In the genomic region with DNA sequence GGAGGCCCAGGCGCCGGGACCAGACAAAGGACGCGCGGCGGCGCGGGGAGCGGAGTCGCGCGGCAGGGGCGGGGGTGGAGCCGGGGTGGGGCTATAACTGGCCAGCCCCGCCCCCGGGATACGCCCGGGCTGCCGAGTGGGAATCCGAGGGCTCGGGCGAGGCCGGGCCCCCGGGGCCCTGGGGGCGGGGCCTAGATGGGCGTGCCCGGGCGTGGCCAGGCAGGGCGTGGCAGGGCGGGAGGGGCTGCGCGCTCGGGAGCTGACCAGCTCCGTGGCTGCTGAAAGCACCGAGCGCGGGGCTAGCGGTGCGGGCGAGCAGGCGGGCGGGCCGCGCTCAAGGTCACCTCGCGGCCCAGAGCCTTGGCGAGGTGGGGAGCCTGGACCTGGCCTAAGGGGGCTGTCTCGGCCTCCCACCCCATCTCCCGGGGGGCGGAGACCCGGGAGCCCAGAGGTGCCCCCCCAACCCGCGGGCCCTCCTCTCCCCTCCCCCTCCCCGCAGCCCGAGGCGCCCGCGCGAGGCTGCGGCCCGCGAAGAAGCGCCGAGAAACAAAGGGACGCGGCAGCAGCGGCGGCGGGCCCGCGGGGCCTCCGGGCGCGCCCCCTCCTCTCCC, we compare ENCODE assay signal across 10 cellular contexts. TPM values are rescaled to one million over a fixed set of nuclear protein-coding genes. Genes with fewer than 3 reads are reported as not detected.
DNase-seq lines count a peak whose midpoint lies in the region; ATAC-seq and TF ChIP-seq lines count a peak whose summit lies in the region.
"Had no signal": no experiment of that assay in that cellular context is flagged by ENCODE, and none has a peak within 500 bp of the region (broad histone marks: within the 10 kb centered on the region; RNA-seq: fewer than 3 reads in every experiment).

No MANE protein-coding gene starts in this region.

- H3K27me3 Mint-ChIP-seq in activated CD4-positive, alpha-beta T cell treated with anti-CD3 and anti-CD28 coated beads for 36 hours: peaks cover 20% of the 10 kb centered on the region
- peaks cover 56% of the 10 kb centered on the region for H3K27me3 Mint-ChIP-seq in progenitor cell of endocrine pancreas

- peak; percentile 72 for DNase-seq in activated CD4-positive, alpha-beta T cell treated with anti-CD3 and anti-CD28 coated beads for 36 hours
- DNase-seq in activated CD4-positive, alpha-beta T cell treated with anti-CD3 and anti-CD28 coated beads, Interleukin-2, amount 50 U/mL, for 4 hours: no peak
- DNase-seq in NOMO-1 (lab: John Stamatoyannopoulos, UW; ENCODE audit: unreplicated experiment in 2 of 2) (peak; percentile 11 to 48), erythroblast (lab: John Stamatoyannopoulos, UW) (peak; percentile 59 to 65), progenitor cell of endocrine pancreas (ENCODE audit: low spot score, unreplicated experiment) (peak; percentile 40), GF-D8 (lab: John Stamatoyannopoulos, UW) (no peak), vagina (ENCODE audit: extremely low spot score in 2 of 2) (no peak)

- CTCF ChIA-PET in activated CD4-positive, alpha-beta T cell treated with anti-CD3 and anti-CD28 coated beads for 36 hours (lab: Charles Lee): no interaction called here

- H3K9me3 ChIP-seq in vagina: no peaks in the 10 kb centered on the region
- H3K9me3 ChIP-seq: BLaER1 treated with 17β-estradiol and CSF1 and Interleukin-3, amounts not matched to agents 10 nM and 100 nM had no signal

- POLR2A ChIA-PET in activated CD4-positive, alpha-beta T cell treated with anti-CD3 and anti-CD28 coated beads for 36 hours (lab: Charles Lee): no interaction called here

- H3K4me3 Mint-ChIP-seq in activated CD4-positive, alpha-beta T cell treated with anti-CD3 and anti-CD28 coated beads for 36 hours: no peak overlapping the region
- no peak overlapping the region for H3K4me3 Mint-ChIP-seq in progenitor cell of endocrine pancreas (ENCODE audit: low read depth)

- H3K4me1 ChIP-seq in vagina: peaks cover 37% of the 10 kb centered on the region

- no peaks in the 10 kb centered on the region for H3K27me3 ChIP-seq in vagina

- ATAC-seq in activated CD4-positive, alpha-beta T cell treated with anti-CD3 and anti-CD28 coated beads for 36 hours: no peak
- ATAC-seq in GM18502 (IDR thresholded peaks at IDR 0.05; ENCODE audit: poor library complexity, unreplicated experiment): no peak

- peaks cover 0 to 7% of the 10 kb centered on the region in 2 donors for H3K36me3 ChIP-seq in vagina
- H3K36me3 ChIP-seq: BLaER1 treated with 17β-estradiol and CSF1 and Interleukin-3, amounts not matched to agents 10 nM and 100 nM had no signal

- H3K27ac ChIP-seq in vagina: no peak overlapping the region
- H3K27ac ChIP-seq: BLaER1 treated with 17β-estradiol and CSF1 and Interleukin-3, amounts not matched to agents 10 nM and 100 nM had no signal

- TF ChIP-seq POLR2A in erythroblast (IDR thresholded peaks at IDR 0.05; ENCODE audit: low read length) (no peak), vagina (IDR thresholded peaks at IDR 0.05) (no peak)

- intact Hi-C loops in activated CD4-positive, alpha-beta T cell treated with anti-CD3 and anti-CD28 coated beads for 36 hours (cut with DNase I, micrococcal nuclease): loop anchor here in 1 of 2 experiments (5.0 kb wide), 1 partner anchor 187 kb away; no protein-coding TSS in a partner anchor
- intact Hi-C loops in vagina (cut with DNase I): loop anchor here (10.0 kb wide), 1 partner anchor 185 kb away; a partner anchor contains a TSS

- TF ChIP-seq CTCF in progenitor cell of endocrine pancreas (IDR thresholded peaks at IDR 0.05; ENCODE audit: unreplicated experiment) (no peak), vagina (IDR thresholded peaks at IDR 0.05) (no peak)

- no peak overlapping the region for H3K27ac Mint-ChIP-seq in activated CD4-positive, alpha-beta T cell treated with anti-CD3 and anti-CD28 coated beads for 36 hours
- no peak overlapping the region for H3K27ac Mint-ChIP-seq in progenitor cell of endocrine pancreas

- H3K36me3 Mint-ChIP-seq in activated CD4-positive, alpha-beta T cell treated with anti-CD3 and anti-CD28 coated beads for 36 hours (ENCODE audit: low read depth): peaks cover 8% of the 10 kb centered on the region
- peaks cover 4% of the 10 kb centered on the region for H3K36me3 Mint-ChIP-seq in progenitor cell of endocrine pancreas (ENCODE audit: insufficient read depth)

- H3K4me3 ChIP-seq in vagina: peak overlapping the region in 1 of 2 donors; percentile 29
- H3K4me3 ChIP-seq: BLaER1 treated with 17β-estradiol and CSF1 and Interleukin-3, amounts not matched to agents 10 nM and 100 nM had no signal

- H3K9me3 Mint-ChIP-seq in activated CD4-positive, alpha-beta T cell treated with anti-CD3 and anti-CD28 coated beads for 36 hours (ENCODE audit: low read depth): no peaks in the 10 kb centered on the region
- H3K9me3 Mint-ChIP-seq in progenitor cell of endocrine pancreas (ENCODE audit: low read depth): no peaks in the 10 kb centered on the region

- peaks cover 17% of the 10 kb centered on the region for H3K4me1 Mint-ChIP-seq in activated CD4-positive, alpha-beta T cell treated with anti-CD3 and anti-CD28 coated beads for 36 hours
- H3K4me1 Mint-ChIP-seq in progenitor cell of endocrine pancreas (ENCODE audit: low read depth): no peaks in the 10 kb centered on the region

RNA-seq across cellular contexts. Expression of a gene that starts 1.3 kb away (rescaled TPM):
- under 1 TPM in 1 of 2 experiments, not detected in 1; 0.09 TPM for total RNA-seq in activated CD4-positive, alpha-beta T cell treated with anti-CD3 and anti-CD28 coated beads for 36 hours
- 0.87 and 1.4 TPM in 2 replicates for total RNA-seq in progenitor cell of endocrine pancreas
- 1.2 TPM for total RNA-seq in vagina
- total RNA-seq: LHCN-M2 had no signal

RNA-seq across cellular contexts. Expression of a gene that starts 26.1 kb away (rescaled TPM):
- 10 to 100 TPM; 13.1 to 16.6 TPM for total RNA-seq in activated CD4-positive, alpha-beta T cell treated with anti-CD3 and anti-CD28 coated beads for 36 hours
- 17.6 and 21.8 TPM in 2 replicates for total RNA-seq in progenitor cell of endocrine pancreas
- 12.5 TPM for total RNA-seq in vagina

RNA-seq across cellular contexts. Expression of a gene that starts 44.1 kb away (rescaled TPM):
- total RNA-seq in activated CD4-positive, alpha-beta T cell treated with anti-CD3 and anti-CD28 coated beads for 36 hours: 100 to 1,000 TPM; 225 to 269 TPM
- total RNA-seq in progenitor cell of endocrine pancreas (409 and 437 TPM in 2 replicates), vagina (79.1 TPM)

RNA-seq across cellular contexts. Expression of a gene that starts 44.7 kb away (rescaled TPM):
- total RNA-seq in activated CD4-positive, alpha-beta T cell treated with anti-CD3 and anti-CD28 coated beads for 36 hours: under 1 TPM; 0.16 to 0.25 TPM
- 1.8 and 2.2 TPM in 2 replicates for total RNA-seq in progenitor cell of endocrine pancreas
- not detected for total RNA-seq in vagina

RNA-seq across cellular contexts. Expression of a gene that starts 49.4 kb away (rescaled TPM):
- total RNA-seq in activated CD4-positive, alpha-beta T cell treated with anti-CD3 and anti-CD28 coated beads for 36 hours: 10 to 100 TPM; 37.2 to 44.6 TPM
- total RNA-seq in progenitor cell of endocrine pancreas (36.1 and 38.5 TPM in 2 replicates), vagina (49.6 TPM)

Comparison
In these comparisons a context has a peak if more than half of its experiments do, and no peak if none do; other contexts are left out.
1. DNase-seq: peak in activated CD4-positive, alpha-beta T cell treated with anti-CD3 and anti-CD28 coated beads for 36 hours (single experiment), NOMO-1 (2 of 2), erythroblast (2 of 2) and progenitor cell of endocrine pancreas (single experiment); none in activated CD4-positive, alpha-beta T cell treated with anti-CD3 and anti-CD28 coated beads, Interleukin-2, amount 50 U/mL, for 4 hours (0 of 2), GF-D8 (single experiment) and vagina (0 of 2).